In the genomic region with DNA sequence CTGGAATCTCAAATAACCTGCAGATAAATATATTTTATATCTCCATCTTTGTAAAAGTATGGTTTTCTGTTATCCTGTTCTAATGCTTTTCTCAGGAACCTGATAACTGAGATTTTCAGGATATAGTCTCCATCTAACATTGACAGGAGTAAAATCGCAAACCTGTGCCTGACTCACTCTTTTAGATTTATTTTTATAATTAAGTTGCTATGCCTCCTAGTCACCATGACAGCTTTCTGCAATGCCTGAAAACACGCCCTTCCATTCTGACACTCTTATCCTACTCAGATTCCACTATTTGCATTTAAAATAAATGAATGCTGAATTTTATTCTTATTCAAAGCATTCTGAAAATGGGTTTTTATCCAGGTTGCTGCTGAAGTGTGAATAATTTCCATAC, we compare ENCODE assay signal across 35 cellular contexts.
"Had no signal": no experiment of that assay in that cellular context is flagged by ENCODE, and none has a peak within 500 bp of the region (broad histone marks: within the 10 kb centered on the region; RNA-seq: fewer than 3 reads in every experiment).

No MANE protein-coding gene starts in this region.

- H3K36me3 Mint-ChIP-seq: activated CD4-positive, alpha-beta memory T cell treated with anti-CD3 and anti-CD28 coated beads for 36 hours; activated naive CD4-positive, alpha-beta T cell treated with anti-CD3 and anti-CD28 coated beads, Interleukin-2, amount 50 U/mL, for 72 hours; activated naive CD8-positive, alpha-beta T cell treated with anti-CD3 and anti-CD28 coated beads for 36 hours had no signal

- H3K4me3 ChIP-seq: adrenal gland, body of pancreas, breast epithelium had no signal

- ATAC-seq: activated CD8-positive, alpha-beta T cell treated with anti-CD3 and anti-CD28 coated beads for 36 hours; activated naive CD4-positive, alpha-beta T cell treated with anti-CD3 and anti-CD28 coated beads, Interleukin-2, amount 50 U/mL, for 72 hours; activated T-cell treated with anti-CD3 and anti-CD28 coated beads, Interleukin-2, amount 50 U/mL, for 4 hours; activated T-cell treated with anti-CD3 and anti-CD28 coated beads, Interleukin-2, amount 50 U/mL, for 72 hours; activated T-helper 17 cell treated with anti-CD3 and anti-CD28 coated beads, Interleukin-2, amount 50 U/mL, for 72 hours; body of pancreas had no signal

- DNase-seq: activated B cell treated with CpG ODN at 0.5 μM for 24 hours; activated CD4-positive, alpha-beta memory T cell treated with anti-CD3 and anti-CD28 coated beads for 36 hours; activated CD4-positive, alpha-beta T cell treated with anti-CD3 and anti-CD28 coated beads for 4 hours; activated CD4-positive, alpha-beta T cell treated with anti-CD3 and anti-CD28 coated beads, Interleukin-2, amount 10 ng/mL, durations not matched to agents 24 days and 14 days; activated CD4-positive, alpha-beta T cell treated with anti-CD3 and anti-CD28 coated beads, Interleukin-2, amount 50 U/mL, for 1 hour; activated CD4-positive, alpha-beta T cell treated with anti-CD3 and anti-CD28 coated beads, Interleukin-2, amount 50 U/mL, for 4 hours; activated CD4-positive, CD25-positive, alpha-beta regulatory T cell treated with anti-CD3 and anti-CD28 coated beads, Interleukin-2, amount 50 U/mL, for 72 hours; activated CD8-positive, alpha-beta memory T cell treated with anti-CD3 and anti-CD28 coated beads, Interleukin-2, amount 50 U/mL, for 4 hours; activated CD8-positive, alpha-beta T cell treated with anti-CD3 and anti-CD28 coated beads for 36 hours; activated effector memory CD4-positive, alpha-beta T cell treated with anti-CD3 and anti-CD28 coated beads, Interleukin-2, amount 50 U/mL, for 16 hours; activated gamma-delta T cell treated with Interleukin-2 at 50 U/mL for 16 hours; activated naive CD4-positive, alpha-beta T cell; activated naive CD4-positive, alpha-beta T cell treated with anti-CD3 and anti-CD28 coated beads for 36 hours; activated naive CD4-positive, alpha-beta T cell treated with anti-CD3 and anti-CD28 coated beads, Interleukin-2, amount 50 U/mL, for 16 hours; activated naive CD8-positive, alpha-beta T cell treated with anti-CD3 and anti-CD28 coated beads for 36 hours; activated T-cell treated with anti-CD3 and anti-CD28 coated beads for 4 hours; activated T-cell treated with anti-CD3 and anti-CD28 coated beads, Interleukin-2, amount 50 U/mL, for 1 hour; activated T-cell treated with anti-CD3 and anti-CD28 coated beads, Interleukin-2, amount 50 U/mL, for 4 hours; activated T-cell treated with anti-CD3 and anti-CD28 coated beads, Interleukin-2, amount 50 U/mL, for 72 hours; adrenal gland; amniotic stem cell; aorta; body of pancreas; brain microvascular endothelial cell; central memory CD4-positive, alpha-beta T cell; T-helper 1 cell; T-helper 2 cell; T-helper 9 cell had no signal

- H3K27ac ChIP-seq: adrenal gland, body of pancreas, brain microvascular endothelial cell, breast epithelium, VCaP had no signal

- H3K9me3 ChIP-seq: adrenal gland, body of pancreas had no signal

- H3K27me3 ChIP-seq: adrenal gland, body of pancreas, brain microvascular endothelial cell, breast epithelium had no signal

- H3K27me3 Mint-ChIP-seq: activated B cell treated with CpG ODN at 0.5 μM for 24 hours; activated CD4-positive, alpha-beta memory T cell treated with anti-CD3 and anti-CD28 coated beads for 36 hours; activated CD4-positive, alpha-beta T cell treated with anti-CD3 and anti-CD28 coated beads, Interleukin-2, amount 10 ng/mL, durations not matched to agents 24 days and 14 days; activated CD8-positive, alpha-beta T cell treated with anti-CD3 and anti-CD28 coated beads for 36 hours; activated T-helper 17 cell treated with anti-CD3 and anti-CD28 coated beads, Interleukin-2, amount 50 U/mL, for 72 hours had no signal

- H3K9me3 Mint-ChIP-seq: activated B cell treated with CpG ODN at 0.5 μM for 24 hours; activated CD4-positive, alpha-beta memory T cell treated with anti-CD3 and anti-CD28 coated beads for 36 hours; activated CD4-positive, alpha-beta T cell treated with anti-CD3 and anti-CD28 coated beads, Interleukin-2, amount 10 ng/mL, durations not matched to agents 24 days and 14 days; activated CD8-positive, alpha-beta T cell treated with anti-CD3 and anti-CD28 coated beads for 36 hours; activated naive CD4-positive, alpha-beta T cell treated with anti-CD3 and anti-CD28 coated beads for 36 hours; activated naive CD4-positive, alpha-beta T cell treated with anti-CD3 and anti-CD28 coated beads, Interleukin-2, amount 50 U/mL, for 72 hours; activated naive CD8-positive, alpha-beta T cell treated with anti-CD3 and anti-CD28 coated beads for 36 hours; activated T-cell treated with anti-CD3 and anti-CD28 coated beads, Interleukin-2, amount 50 U/mL, for 4 hours; activated T-cell treated with anti-CD3 and anti-CD28 coated beads, Interleukin-2, amount 50 U/mL, for 72 hours; activated T-helper 1 cell treated with anti-CD3 and anti-CD28 coated beads, Interleukin-12 subunit alpha, Interleukin-12 subunit beta, Interleukin-2, Interleukin-4 antibody, amounts not matched to agents 30 ng/mL and 10 ng/mL and 1 ng/mL, durations not matched to agents 14 hours and 24 hours and 36 hours; activated T-helper 17 cell treated with anti-CD3 and anti-CD28 coated beads, Interleukin-2, amount 50 U/mL, for 72 hours; T-helper 1 cell treated with Interleukin-12 subunit alpha and Interleukin-12 subunit beta and Interleukin-4 antibody, amounts not matched to agents 30 μg/mL and 1 μg/mL, for 36 hours; T-helper 2 cell treated with Interferon-gamma antibody and Interleukin-4, amounts not matched to agents 5 μg/mL and 100 μg/mL, for 36 hours had no signal

- H3K4me1 Mint-ChIP-seq: activated B cell treated with CpG ODN at 0.5 μM for 24 hours; activated CD4-positive, alpha-beta T cell treated with anti-CD3 and anti-CD28 coated beads, Interleukin-2, amount 10 ng/mL, durations not matched to agents 24 days and 14 days; activated naive CD8-positive, alpha-beta T cell treated with anti-CD3 and anti-CD28 coated beads for 36 hours; activated T-helper 17 cell treated with anti-CD3 and anti-CD28 coated beads, Interleukin-2, amount 50 U/mL, for 72 hours had no signal

- H3K4me1 ChIP-seq: adrenal gland, body of pancreas, breast epithelium had no signal

- H3K36me3 ChIP-seq: adrenal gland, brain microvascular endothelial cell, breast epithelium had no signal

- H3K4me3 Mint-ChIP-seq: activated B cell treated with CpG ODN at 0.5 μM for 24 hours; activated CD4-positive, alpha-beta memory T cell treated with anti-CD3 and anti-CD28 coated beads for 36 hours; activated CD4-positive, alpha-beta T cell treated with anti-CD3 and anti-CD28 coated beads, Interleukin-2, amount 10 ng/mL, durations not matched to agents 24 days and 14 days; activated CD8-positive, alpha-beta T cell treated with anti-CD3 and anti-CD28 coated beads for 36 hours; activated naive CD4-positive, alpha-beta T cell treated with anti-CD3 and anti-CD28 coated beads for 36 hours; activated naive CD8-positive, alpha-beta T cell treated with anti-CD3 and anti-CD28 coated beads for 36 hours; activated T-cell treated with anti-CD3 and anti-CD28 coated beads, Interleukin-2, amount 50 U/mL, for 4 hours; activated T-cell treated with anti-CD3 and anti-CD28 coated beads, Interleukin-2, amount 50 U/mL, for 72 hours; activated T-helper 1 cell treated with anti-CD3 and anti-CD28 coated beads, Interleukin-12 subunit alpha, Interleukin-12 subunit beta, Interleukin-2, Interleukin-4 antibody, amounts not matched to agents 30 ng/mL and 10 ng/mL and 1 ng/mL, durations not matched to agents 14 hours and 24 hours and 36 hours; activated T-helper 17 cell treated with anti-CD3 and anti-CD28 coated beads, Interleukin-2, amount 50 U/mL, for 72 hours; T-helper 1 cell treated with Interleukin-12 subunit alpha and Interleukin-12 subunit beta and Interleukin-4 antibody, amounts not matched to agents 30 μg/mL and 1 μg/mL, for 36 hours; T-helper 2 cell treated with Interferon-gamma antibody and Interleukin-4, amounts not matched to agents 5 μg/mL and 100 μg/mL, for 36 hours had no signal

- H3K27ac Mint-ChIP-seq: activated B cell treated with CpG ODN at 0.5 μM for 24 hours; activated CD4-positive, alpha-beta memory T cell treated with anti-CD3 and anti-CD28 coated beads for 36 hours; activated CD4-positive, alpha-beta T cell treated with anti-CD3 and anti-CD28 coated beads, Interleukin-2, amount 10 ng/mL, durations not matched to agents 24 days and 14 days; activated CD8-positive, alpha-beta T cell treated with anti-CD3 and anti-CD28 coated beads for 36 hours; activated naive CD4-positive, alpha-beta T cell treated with anti-CD3 and anti-CD28 coated beads for 36 hours; activated naive CD4-positive, alpha-beta T cell treated with anti-CD3 and anti-CD28 coated beads, Interleukin-2, amount 50 U/mL, for 72 hours; activated naive CD8-positive, alpha-beta T cell treated with anti-CD3 and anti-CD28 coated beads for 36 hours; activated T-cell treated with anti-CD3 and anti-CD28 coated beads, Interleukin-2, amount 50 U/mL, for 72 hours; activated T-helper 1 cell treated with anti-CD3 and anti-CD28 coated beads, Interleukin-12 subunit alpha, Interleukin-12 subunit beta, Interleukin-2, Interleukin-4 antibody, amounts not matched to agents 30 ng/mL and 10 ng/mL and 1 ng/mL, durations not matched to agents 14 hours and 24 hours and 36 hours; activated T-helper 17 cell treated with anti-CD3 and anti-CD28 coated beads, Interleukin-2, amount 50 U/mL, for 72 hours; T-helper 1 cell treated with Interleukin-12 subunit alpha and Interleukin-12 subunit beta and Interleukin-4 antibody, amounts not matched to agents 30 μg/mL and 1 μg/mL, for 36 hours; T-helper 2 cell treated with Interferon-gamma antibody and Interleukin-4, amounts not matched to agents 5 μg/mL and 100 μg/mL, for 36 hours had no signal
